ENCODE assay signal across 20 cellular contexts in the genomic region with DNA sequence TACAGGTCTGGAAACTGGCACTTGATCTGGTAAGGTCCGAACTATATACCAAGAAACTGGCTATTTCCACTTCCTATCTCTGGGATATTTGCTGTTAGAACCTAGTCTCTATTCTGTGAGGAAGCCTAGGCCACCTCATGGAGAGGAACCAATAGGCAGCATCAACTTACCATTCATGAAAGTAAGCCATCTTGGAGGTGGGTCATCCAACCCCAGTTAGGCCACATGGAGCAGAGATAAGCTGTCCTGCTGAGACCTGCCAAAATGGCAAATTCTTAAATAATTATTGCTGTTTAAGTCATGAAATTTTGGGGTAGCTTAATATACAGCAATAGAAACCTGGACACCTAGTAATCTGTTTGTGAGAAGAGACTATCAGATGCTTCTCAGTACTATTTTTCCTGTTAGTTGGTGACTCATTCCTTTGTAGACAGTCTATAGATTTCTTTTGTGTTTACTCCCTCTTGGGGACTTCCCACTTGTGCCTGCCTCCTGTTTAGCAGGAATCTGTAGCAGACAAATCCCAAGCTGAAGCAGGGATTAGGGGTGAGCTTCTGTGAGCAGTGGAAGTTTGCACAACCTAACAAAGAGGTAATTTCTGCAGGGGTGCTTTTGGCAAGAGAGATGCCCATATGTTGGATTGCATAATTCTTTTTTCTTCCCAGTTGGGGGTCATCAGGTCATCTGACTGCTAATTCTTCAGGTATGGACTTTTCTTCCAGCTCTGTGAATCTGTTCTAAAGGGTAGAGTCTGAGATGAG.
DNase-seq lines count a peak whose midpoint lies in the region; ATAC-seq and TF ChIP-seq lines count a peak whose summit lies in the region.
"Had no signal": no experiment of that assay in that cellular context is flagged by ENCODE, and none has a peak within 500 bp of the region (broad histone marks: within the 10 kb centered on the region; RNA-seq: fewer than 3 reads in every experiment).

No MANE protein-coding gene starts in this region.

- intact Hi-C loops in PC-9 (cut with micrococcal nuclease; ENCODE audit: unreplicated experiment) (no loop called here), gastrocnemius medialis (cut with DNase I; ENCODE audit: low total_unique reads) (no loop called here)

- H3K9me3 ChIP-seq in PC-9 (ENCODE audit: insufficient read depth, low read depth) (no peaks in the 10 kb centered on the region), gastrocnemius medialis (no peaks in the 10 kb centered on the region)
- H3K9me3 ChIP-seq: mucosa of descending colon, vagina had no signal

- no peak for TF ChIP-seq POLR2A in gastrocnemius medialis (IDR thresholded peaks at IDR 0.05)

- no TSS peak for BruUV-seq in PC-9 (replicated peaks; lab: Mats Ljungman, UMichigan)

- no peaks in the 10 kb centered on the region for H3K27me3 ChIP-seq in PC-9 (ENCODE audit: insufficient read depth, low read depth)
- no peaks in the 10 kb centered on the region for H3K27me3 ChIP-seq in gastrocnemius medialis
- H3K27me3 ChIP-seq: BLaER1 treated with 17β-estradiol and CSF1 and Interleukin-3, amounts not matched to agents 10 nM and 100 nM; vagina had no signal

- H3K9me2 ChIP-seq in PC-9 (ENCODE audit: insufficient read depth) = no peaks in the 10 kb centered on the region

- ATAC-seq in gastrocnemius medialis (no peak), GM19455 (IDR thresholded peaks at IDR 0.05; ENCODE audit: unreplicated experiment) (no peak)
- ATAC-seq: activated CD4-positive, CD25-positive, alpha-beta regulatory T cell treated with anti-CD3 and anti-CD28 coated beads, Interleukin-2, amount 50 U/mL, for 24 hours; HCT116; mucosa of descending colon; T-helper 17 cell had no signal

- TF ChIP-seq CTCF in PC-9 (conservative IDR thresholded peaks at IDR 0.05) (no peak), fibroblast of pulmonary artery (IDR thresholded peaks at IDR 0.05; ENCODE audit: low read length, missing control alignments) (no peak), gastrocnemius medialis (IDR thresholded peaks at IDR 0.05 in 4 of 5, conservative IDR thresholded peaks at IDR 0.05 in 1 of 5) (no peak)

- H3K36me3 ChIP-seq in PC-9 (ENCODE audit: low read depth) (no peaks in the 10 kb centered on the region), gastrocnemius medialis (no peaks in the 10 kb centered on the region)
- H3K36me3 ChIP-seq: BLaER1 treated with 17β-estradiol and CSF1 and Interleukin-3, amounts not matched to agents 10 nM and 100 nM; vagina had no signal

- H2AFZ ChIP-seq in PC-9 = no peak overlapping the region

- CTCF ChIA-PET in PC-9 (lab: Charles Lee) = no interaction called here

- no peak overlapping the region for H3K4me2 ChIP-seq in PC-9
- H3K4me2 ChIP-seq: BLaER1 treated with 17β-estradiol and CSF1 and Interleukin-3, amounts not matched to agents 10 nM and 100 nM had no signal

- H4K20me1 ChIP-seq in PC-9 (ENCODE audit: insufficient read depth) = no peaks in the 10 kb centered on the region
- H4K20me1 ChIP-seq: BLaER1 treated with 17β-estradiol and CSF1 and Interleukin-3, amounts not matched to agents 10 nM and 100 nM had no signal

- POLR2A ChIA-PET in PC-9 (lab: Charles Lee; ENCODE audit: unreplicated experiment) = no interaction called here

- peak overlapping the region; percentile 53; the same call in 1 of the 2 replicates for H3K27ac ChIP-seq in PC-9
- peak overlapping the region; percentile 69 to 78 (median 72) for H3K27ac ChIP-seq in gastrocnemius medialis
- H3K27ac ChIP-seq: BLaER1 treated with 17β-estradiol and CSF1 and Interleukin-3, amounts not matched to agents 10 nM and 100 nM; skin epidermis; vagina had no signal

- peak; percentile 19 for DNase-seq in G401 (ENCODE audit: low spot score)
- peak; percentile 1 to 55 for DNase-seq in PC-9
- peak; percentile 33 for DNase-seq in fibroblast of pulmonary artery (ENCODE audit: low read depth)
- no peak for DNase-seq in gastrocnemius medialis
- DNase-seq in LoVo (ENCODE audit: low spot score) = no peak
- no peak for DNase-seq in DMS79 (lab: John Stamatoyannopoulos, UW)
- DNase-seq: activated naive CD4-positive, alpha-beta T cell treated with anti-CD3 and anti-CD28 coated beads for 36 hours; islet precursor cell; KBM-7; mucosa of descending colon; NCI-H1436 treated with DMSO at 0.1 percent for 48 hours; NCI-H510A treated with DMSO at 0.1 percent for 48 hours; stimulated activated naive CD4-positive, alpha-beta T cell; T-helper 17 cell had no signal

- H3K79me2 ChIP-seq in PC-9 (ENCODE audit: low read depth) = no peaks in the 10 kb centered on the region

- H3F3A ChIP-seq in PC-9 (ENCODE audit: insufficient read depth, low read depth) = peaks cover 4% of the 10 kb centered on the region; the same call in 1 of the 2 replicates

- H3K4me1 ChIP-seq in PC-9 (replicated peaks; ENCODE audit: insufficient read depth) = peaks cover 15% of the 10 kb centered on the region; the same call in 1 of the 2 replicates
- H3K4me1 ChIP-seq in gastrocnemius medialis = peaks cover 15 to 32% of the 10 kb centered on the region in 2 donors
- H3K4me1 ChIP-seq: BLaER1 treated with 17β-estradiol and CSF1 and Interleukin-3, amounts not matched to agents 10 nM and 100 nM; vagina had no signal

- H3K4me3 ChIP-seq in PC-9 (no peak overlapping the region), fibroblast of pulmonary artery (replicated peaks; ENCODE audit: low read depth, low read length) (no peak overlapping the region), gastrocnemius medialis (no peak overlapping the region)
- H3K4me3 ChIP-seq: BLaER1 treated with 17β-estradiol and CSF1 and Interleukin-3, amounts not matched to agents 10 nM and 100 nM; mucosa of descending colon; skin epidermis; vagina had no signal

- in situ Hi-C loops in G401 (cut with HindIII; ENCODE audit: low sequenced_read_pairs) = no loop called here
- in situ Hi-C loops in gastrocnemius medialis (cut with MboI; ENCODE audit: low sequenced_read_pairs in 4 of 4) = no loop called here

Comparison
In these comparisons a context has a peak if more than half of its experiments do, and no peak if none do; other contexts are left out.
1. DNase-seq: peak in G401 (single experiment), PC-9 (2 of 2) and fibroblast of pulmonary artery (single experiment); none in gastrocnemius medialis (0 of 2), LoVo (single experiment) and DMS79 (single experiment).